In the genomic region with DNA sequence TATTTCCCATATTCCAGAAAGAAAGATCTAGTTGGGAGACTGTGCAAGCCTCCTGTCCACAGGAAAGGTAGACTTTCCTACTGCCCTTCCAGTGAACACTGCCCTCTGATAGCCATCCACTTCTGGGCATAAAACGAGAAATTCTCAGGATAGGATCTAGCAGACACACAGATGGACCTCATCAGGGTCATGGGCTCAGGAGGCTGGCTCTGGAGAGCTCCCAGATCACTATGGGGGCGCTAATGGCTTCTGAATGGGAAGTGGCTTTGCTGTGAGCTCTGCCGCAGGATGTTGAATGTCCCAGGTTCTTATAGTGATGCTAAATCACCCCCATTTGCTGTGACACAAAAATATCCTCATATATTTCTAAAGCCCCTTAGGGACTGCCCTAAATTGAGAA, we compare ENCODE assay signal across 18 cellular contexts.
"Had no signal": no experiment of that assay in that cellular context is flagged by ENCODE, and none has a peak within 500 bp of the region (broad histone marks: within the 10 kb centered on the region; RNA-seq: fewer than 3 reads in every experiment).

No MANE protein-coding gene starts in this region.

- H3K27ac Mint-ChIP-seq: endodermal cell, immature natural killer cell, memory B cell, mesothelial cell of epicardium, natural killer cell had no signal

- H3K27me3 ChIP-seq: colonic mucosa, left lung, stomach had no signal

- H3K9me3 Mint-ChIP-seq: endodermal cell, immature natural killer cell, mesothelial cell of epicardium, natural killer cell had no signal

- H3K36me3 Mint-ChIP-seq: memory B cell, natural killer cell had no signal

- H3K27me3 Mint-ChIP-seq: memory B cell had no signal

- H3K9me3 ChIP-seq: colonic mucosa, left lung, lower lobe of right lung, stomach had no signal

- H3K4me3 ChIP-seq: colonic mucosa, left lung, lower lobe of right lung, stomach had no signal

- DNase-seq: colonic mucosa; effector CD4-positive, alpha-beta T cell; endodermal cell; erythroblast; foreskin melanocyte; immature natural killer cell; left lung; lower lobe of right lung; natural killer cell; occipital lobe; small intestine; stimulated activated CD4-positive, alpha-beta T cell treated with anti-CD3 and anti-CD28 coated beads, Interleukin-12 subunit alpha, Interleukin-12 subunit beta, amount 100 ng/mL, for 4 hours; stimulated activated naive CD4-positive, alpha-beta T cell; stomach; substantia nigra; trophoblast cell had no signal

- ATAC-seq: left lung, lower lobe of right lung, natural killer cell had no signal

- H3K4me1 ChIP-seq: colonic mucosa had no signal

- H3K4me3 Mint-ChIP-seq: endodermal cell, immature natural killer cell, memory B cell, mesothelial cell of epicardium, natural killer cell had no signal

- H3K4me1 Mint-ChIP-seq: immature natural killer cell, memory B cell, natural killer cell had no signal

- H3K27ac ChIP-seq: colonic mucosa, left lung, lower lobe of right lung had no signal
